ENCODE assay signal across 8 cellular contexts in the genomic region with DNA sequence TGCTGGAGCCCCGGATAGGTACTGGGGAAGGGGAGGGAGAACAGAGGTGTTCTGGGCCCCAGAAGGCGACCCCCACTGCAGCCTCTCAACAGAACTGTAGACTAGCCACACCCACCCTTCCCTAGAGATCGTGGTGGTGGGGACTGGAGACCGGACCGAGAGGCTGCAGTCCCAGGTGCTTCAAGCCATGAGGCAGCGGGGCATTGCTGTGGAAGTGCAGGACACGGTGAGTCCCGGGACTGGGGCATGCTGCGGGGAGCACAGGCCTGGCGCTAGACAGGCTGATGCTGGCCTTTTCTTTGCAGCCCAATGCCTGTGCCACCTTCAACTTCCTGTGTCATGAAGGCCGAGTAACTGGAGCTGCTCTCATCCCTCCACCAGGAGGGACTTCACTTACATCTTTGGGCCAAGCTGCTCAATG. TPM values are rescaled to one million over a fixed set of nuclear protein-coding genes. Genes with fewer than 3 reads are reported as not detected.
DNase-seq lines count a peak whose midpoint lies in the region; ATAC-seq and TF ChIP-seq lines count a peak whose summit lies in the region.

No MANE protein-coding gene starts in this region.

- no peaks in the 10 kb centered on the region for H3K9me3 ChIP-seq in colonic mucosa

- no peaks in the 10 kb centered on the region for H3K27me3 ChIP-seq in colonic mucosa

- ATAC-seq in natural killer cell treated with Interleukin-12 subunit alpha and Interleukin-12 subunit beta and Interleukin-15 and Interleukin-18, amount 100 ng/mL, for 72 hours, result no peak

- peak overlapping the region; percentile 93 for H3K4me3 Mint-ChIP-seq in natural killer cell treated with Interleukin-12 subunit alpha and Interleukin-12 subunit beta and Interleukin-15 and Interleukin-18, amount 100 ng/mL, for 72 hours

- H3K4me1 ChIP-seq in colonic mucosa, result peaks cover 12% of the 10 kb centered on the region

- DNase-seq in ELF-1 (ENCODE audit: low read depth, low spot score) (peak; percentile 53), NAMALWA (ENCODE audit: low spot score) (peak; percentile 41), colonic mucosa (no peak), NCI-H345 (lab: John Stamatoyannopoulos, UW) (no peak), GM03348 (ENCODE audit: low spot score) (no peak), CD1c-positive myeloid dendritic cell (ENCODE audit: extremely low spot score) (no peak), pons (ENCODE audit: low spot score) (no peak)
- DNase-seq in natural killer cell treated with Interleukin-12 subunit alpha and Interleukin-12 subunit beta and Interleukin-15 and Interleukin-18, amount 100 ng/mL, for 72 hours (ENCODE audit: low spot score), result no peak

- H3K4me1 Mint-ChIP-seq in natural killer cell treated with Interleukin-12 subunit alpha and Interleukin-12 subunit beta and Interleukin-15 and Interleukin-18, amount 100 ng/mL, for 72 hours (ENCODE audit: low read depth in 2 of 2), result peaks cover 36 to 37% of the 10 kb centered on the region in 2 donors

- H3K9me3 Mint-ChIP-seq in natural killer cell treated with Interleukin-12 subunit alpha and Interleukin-12 subunit beta and Interleukin-15 and Interleukin-18, amount 100 ng/mL, for 72 hours, result no peaks in the 10 kb centered on the region

- peak overlapping the region; percentile 92 for H3K4me3 ChIP-seq in colonic mucosa

- H3K9ac ChIP-seq in colonic mucosa (ENCODE audit: low read depth in 2 of 2, low read length in 2 of 2), result peak overlapping the region; percentile 92 to 98

- H3K27ac Mint-ChIP-seq in natural killer cell treated with Interleukin-12 subunit alpha and Interleukin-12 subunit beta and Interleukin-15 and Interleukin-18, amount 100 ng/mL, for 72 hours, result peak overlapping the region; percentile 86 to 92

- peaks cover 4% of the 10 kb centered on the region for H3K36me3 ChIP-seq in colonic mucosa

- intact Hi-C loops in colonic mucosa (cut with DNase I), result no loop called here

- no peak for TF ChIP-seq CTCF in colonic mucosa (IDR thresholded peaks at IDR 0.05)

- no peaks in the 10 kb centered on the region for H3K27me3 Mint-ChIP-seq in natural killer cell treated with Interleukin-12 subunit alpha and Interleukin-12 subunit beta and Interleukin-15 and Interleukin-18, amount 100 ng/mL, for 72 hours

- peak overlapping the region; percentile 100 for H3K27ac ChIP-seq in colonic mucosa

- peaks cover 13% of the 10 kb centered on the region for H3K36me3 Mint-ChIP-seq in natural killer cell treated with Interleukin-12 subunit alpha and Interleukin-12 subunit beta and Interleukin-15 and Interleukin-18, amount 100 ng/mL, for 72 hours

RNA-seq across cellular contexts. Expression of gene NDUFAF3, which starts 0.8 kb away (rescaled TPM):
- total RNA-seq in colonic mucosa, result 10 to 100 TPM; 62.2 to 98.4 TPM
- total RNA-seq in natural killer cell treated with Interleukin-12 subunit alpha and Interleukin-12 subunit beta and Interleukin-15 and Interleukin-18, amount 100 ng/mL, for 72 hours, result 100 to 1,000 TPM in 1 of 2 donors, 10 to 100 TPM in 1; 91.4 to 106 TPM

RNA-seq across cellular contexts. Expression of gene DALRD3, which starts 4.4 kb away (rescaled TPM):
- 10 to 100 TPM; 22.0 to 23.5 TPM for total RNA-seq in colonic mucosa
- total RNA-seq in natural killer cell treated with Interleukin-12 subunit alpha and Interleukin-12 subunit beta and Interleukin-15 and Interleukin-18, amount 100 ng/mL, for 72 hours, result 10 to 100 TPM; 20.6 to 24.2 TPM

RNA-seq across cellular contexts. Expression of gene IMPDH2, which starts 6.4 kb away (rescaled TPM):
- 100 to 1,000 TPM; 126 to 249 TPM for total RNA-seq in colonic mucosa
- 100 to 1,000 TPM; 198 to 454 TPM for total RNA-seq in natural killer cell treated with Interleukin-12 subunit alpha and Interleukin-12 subunit beta and Interleukin-15 and Interleukin-18, amount 100 ng/mL, for 72 hours

RNA-seq across cellular contexts. Expression of gene WDR6, which starts 15.6 kb away (rescaled TPM):
- 100 to 1,000 TPM in 1 of 2 donors, 10 to 100 TPM in 1; 92.3 to 150 TPM for total RNA-seq in colonic mucosa
- 100 to 1,000 TPM; 128 to 222 TPM for total RNA-seq in natural killer cell treated with Interleukin-12 subunit alpha and Interleukin-12 subunit beta and Interleukin-15 and Interleukin-18, amount 100 ng/mL, for 72 hours

RNA-seq across cellular contexts. Expression of gene P4HTM, which starts 32.7 kb away (rescaled TPM):
- 10 to 100 TPM; 34.9 to 73.9 TPM for total RNA-seq in colonic mucosa
- total RNA-seq in natural killer cell treated with Interleukin-12 subunit alpha and Interleukin-12 subunit beta and Interleukin-15 and Interleukin-18, amount 100 ng/mL, for 72 hours, result 10 to 100 TPM; 23.2 to 34.7 TPM

Comparison
In these comparisons a context has a peak if more than half of its experiments do, and no peak if none do; other contexts are left out.
1. DNase-seq: peak in ELF-1 (single experiment) and NAMALWA (single experiment); none in colonic mucosa (single experiment), natural killer cell treated with Interleukin-12 subunit alpha and Interleukin-12 subunit beta and Interleukin-15 and Interleukin-18, amount 100 ng/mL, for 72 hours (single experiment), NCI-H345 (single experiment), GM03348 (single experiment), CD1c-positive myeloid dendritic cell (single experiment) and pons (single experiment).